In the genomic region with DNA sequence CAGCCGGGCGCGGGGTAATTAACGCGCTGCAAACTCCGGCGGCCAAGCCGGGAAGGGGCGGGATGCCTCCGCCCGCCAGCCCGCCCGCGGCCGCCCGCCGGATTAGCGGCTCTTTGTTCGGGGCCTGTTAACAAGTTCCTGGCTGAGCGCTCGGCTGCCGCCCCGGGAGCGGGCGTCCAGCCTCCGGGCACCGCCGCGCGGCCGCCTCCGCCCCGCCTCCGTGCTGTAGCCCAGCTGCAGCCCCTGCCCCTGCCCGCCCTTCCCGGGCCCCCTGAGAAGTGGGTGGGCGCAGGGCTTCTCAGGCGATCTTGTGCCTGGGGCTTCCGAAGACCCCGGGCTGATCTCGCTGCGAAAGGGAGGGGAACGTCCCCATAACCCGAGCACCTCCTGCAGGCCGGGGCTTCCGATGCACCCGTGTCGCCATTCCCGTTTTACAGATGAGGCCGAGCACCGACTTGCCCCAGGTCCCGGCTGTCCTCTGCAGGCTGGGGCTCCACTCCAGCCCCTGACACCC, we compare ENCODE assay signal across 8 cellular contexts. TPM values are rescaled to one million over a fixed set of nuclear protein-coding genes. Genes with fewer than 3 reads are reported as not detected.
DNase-seq lines count a peak whose midpoint lies in the region; ATAC-seq and TF ChIP-seq lines count a peak whose summit lies in the region.

No MANE protein-coding gene starts in this region.

- H3K4me1 Mint-ChIP-seq in mesothelial cell of epicardium, result peaks cover 4% of the 10 kb centered on the region

- H3K36me3 ChIP-seq in GM23248 (ENCODE audit: low read depth), result no peaks in the 10 kb centered on the region

- in situ Hi-C loops in GM23248 (cut with MboI), result no loop called here

- peak overlapping the region; percentile 50 for H3K4me3 Mint-ChIP-seq in mesothelial cell of epicardium

- no peak overlapping the region for H2AFZ ChIP-seq in GM23248

- peak; percentile 40 for TF ChIP-seq CTCF in choroid plexus epithelial cell (conservative IDR thresholded peaks at IDR 0.05; ENCODE audit: low read depth, low read length)
- TF ChIP-seq CTCF in mesothelial cell of epicardium (IDR thresholded peaks at IDR 0.05; ENCODE audit: unreplicated experiment), result peak; percentile 17

- H3K36me3 Mint-ChIP-seq in mesothelial cell of epicardium, result no peaks in the 10 kb centered on the region

- peak overlapping the region; percentile 30 for H3K4me2 ChIP-seq in GM23248 (ENCODE audit: unreplicated experiment)

- no peaks in the 10 kb centered on the region for H3K4me1 ChIP-seq in GM23248 (ENCODE audit: insufficient read depth)

- peak overlapping the region; percentile 58 for H3K4me3 ChIP-seq in GM23248
- H3K4me3 ChIP-seq in choroid plexus epithelial cell (ENCODE audit: low read depth, low read length), result peak overlapping the region; percentile 33

- peaks cover 27% of the 10 kb centered on the region for H3K27me3 ChIP-seq in GM23248 (replicated peaks; ENCODE audit: insufficient read depth)

- ATAC-seq in GM21723 (IDR thresholded peaks at IDR 0.05; ENCODE audit: unreplicated experiment) (no peak), GM19455 (IDR thresholded peaks at IDR 0.05; ENCODE audit: unreplicated experiment) (no peak)

- no peaks in the 10 kb centered on the region for H3F3A ChIP-seq in GM23248 (ENCODE audit: insufficient read depth)

- H3K9ac ChIP-seq in GM23248, result no peak overlapping the region

- DNase-seq in NCI-H1105 treated with DMSO at 0.1 percent for 48 hours (lab: John Stamatoyannopoulos, UW) (peak; percentile 43), NCI-H1105 (lab: John Stamatoyannopoulos, UW) (no peak), GM23248 (peak; percentile 49), NCI-H2227 treated with DMSO at 0.1 percent for 48 hours (lab: John Stamatoyannopoulos, UW) (peak; percentile 48), choroid plexus epithelial cell (ENCODE audit: low read depth) (peak; percentile 13), mesothelial cell of epicardium (ENCODE audit: low spot score in 2 of 2, unreplicated experiment in 2 of 2) (no peak)

- peaks cover 93% of the 10 kb centered on the region for H3K27me3 Mint-ChIP-seq in mesothelial cell of epicardium (ENCODE audit: low read depth)

- no peak overlapping the region for H3K27ac ChIP-seq in GM23248

- H3K9me2 ChIP-seq in GM23248 (ENCODE audit: insufficient read depth), result no peaks in the 10 kb centered on the region

- H3K9me3 ChIP-seq in GM23248 (ENCODE audit: low read depth), result no peaks in the 10 kb centered on the region

- no peaks in the 10 kb centered on the region for H4K20me1 ChIP-seq in GM23248 (ENCODE audit: insufficient read depth)

- no peak overlapping the region for H3K27ac Mint-ChIP-seq in mesothelial cell of epicardium

- no peaks in the 10 kb centered on the region for H3K79me2 ChIP-seq in GM23248 (ENCODE audit: insufficient read depth)

- 3 to 6% methylated on average over 19 to 22 of the region's 52 CpGs for WGBS in GM23248 (ENCODE audit: low coverage in 1 of 2, low lambda C conversion rate in 2 of 2, missing lambda C conversion rate in 2 of 2), 2 experiments

- no peaks in the 10 kb centered on the region for H3K9me3 Mint-ChIP-seq in mesothelial cell of epicardium

RNA-seq across cellular contexts. Expression of gene UNC5A, which starts 7.6 kb away (rescaled TPM):
- not detected in 2 replicates for total RNA-seq in GM23248 (2014; rRNA removed; shearing (Covaris generic))
- not detected in 2 replicates for polyA plus RNA-seq in GM23248 (2016; fragmentation: Nextera tagmentation; extraction: Ambion mirVana)
- 0.11 TPM in 1 of 3 replicates, not detected in the others for total RNA-seq in mesothelial cell of epicardium

Comparison
In these comparisons a context has a peak if more than half of its experiments do, and no peak if none do; other contexts are left out.
1. DNase-seq: peak in NCI-H1105 treated with DMSO at 0.1 percent for 48 hours (single experiment), GM23248 (single experiment), NCI-H2227 treated with DMSO at 0.1 percent for 48 hours (single experiment) and choroid plexus epithelial cell (single experiment); none in NCI-H1105 (single experiment) and mesothelial cell of epicardium (0 of 2).